1 cellular context compared by ENCODE assay signal in genomic region chr9:17742065-17742464, GRCh38.
TF ChIP-seq lines count a peak whose summit lies in the region.

No MANE protein-coding gene starts in this region.

TF ChIP-seq in SK-N-SH, 30 proteins besides CTCF, POLR2A, EP300 and RAD21 (continued from another document):
- TF ChIP-seq NFIC (IDR thresholded peaks at IDR 0.05; ENCODE audit: borderline replicate concordance): no peak
- TF ChIP-seq POLR2AphosphoS5 (IDR thresholded peaks at IDR 0.05; ENCODE audit: low read depth, low read length): no peak
- TF ChIP-seq, protein P1, sequence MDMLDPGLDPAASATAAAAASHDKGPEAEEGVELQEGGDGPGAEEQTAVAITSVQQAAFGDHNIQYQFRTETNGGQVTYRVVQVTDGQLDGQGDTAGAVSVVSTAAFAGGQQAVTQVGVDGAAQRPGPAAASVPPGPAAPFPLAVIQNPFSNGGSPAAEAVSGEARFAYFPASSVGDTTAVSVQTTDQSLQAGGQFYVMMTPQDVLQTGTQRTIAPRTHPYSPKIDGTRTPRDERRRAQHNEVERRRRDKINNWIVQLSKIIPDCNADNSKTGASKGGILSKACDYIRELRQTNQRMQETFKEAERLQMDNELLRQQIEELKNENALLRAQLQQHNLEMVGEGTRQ (IDR thresholded peaks at IDR 0.05; ENCODE audit: borderline replicate concordance, low read depth, low read length): no peak
